In the genomic region with DNA sequence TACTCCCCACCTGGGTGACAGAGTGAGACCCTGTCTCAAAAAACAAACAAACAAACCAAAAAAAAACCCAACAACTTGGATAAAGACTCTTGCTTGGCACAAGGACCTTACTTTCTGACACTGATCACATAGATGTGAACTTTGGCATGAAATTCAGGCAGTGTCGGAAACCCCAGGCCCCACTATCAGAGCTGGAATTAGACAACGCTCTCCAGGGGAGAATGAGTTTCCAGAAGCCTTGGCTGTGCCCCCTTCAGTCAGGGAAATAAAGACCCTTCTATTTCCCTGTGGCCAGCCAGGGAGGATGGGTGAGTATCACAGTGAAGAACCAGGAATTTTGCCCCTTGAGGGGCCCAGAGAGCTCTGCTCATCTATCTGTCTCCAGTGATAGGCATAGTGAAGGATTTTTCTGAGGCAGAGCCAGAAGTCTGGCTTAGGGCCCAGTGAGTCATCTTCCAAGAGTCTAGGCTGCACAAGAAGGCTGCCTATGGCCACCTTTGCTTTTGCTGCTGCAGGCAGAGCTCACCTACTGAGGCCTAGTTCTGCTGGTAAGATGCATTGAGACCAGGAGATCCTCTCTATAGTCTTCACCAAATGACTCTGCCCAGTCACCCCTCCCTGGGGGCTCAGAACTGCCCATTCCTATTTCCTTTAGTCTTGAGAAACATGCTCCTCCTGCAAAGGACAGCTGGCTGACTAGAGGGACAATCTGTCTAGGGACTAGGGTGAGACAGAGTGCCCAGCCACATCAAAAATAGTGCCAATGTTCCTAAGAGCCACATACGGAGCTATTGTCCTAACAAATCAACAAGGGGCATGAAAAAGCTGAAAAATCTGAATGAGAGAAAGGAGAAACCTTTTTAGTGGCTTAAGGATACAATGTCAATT, we compare ENCODE assay signal across 1 cellular context.
TF ChIP-seq lines count a peak whose summit lies in the region.

No MANE protein-coding gene starts in this region.

TF ChIP-seq in GM23338, 12 proteins besides CTCF, POLR2A, EP300 and RAD21 (continued from another document):
- TF ChIP-seq, protein P1, sequence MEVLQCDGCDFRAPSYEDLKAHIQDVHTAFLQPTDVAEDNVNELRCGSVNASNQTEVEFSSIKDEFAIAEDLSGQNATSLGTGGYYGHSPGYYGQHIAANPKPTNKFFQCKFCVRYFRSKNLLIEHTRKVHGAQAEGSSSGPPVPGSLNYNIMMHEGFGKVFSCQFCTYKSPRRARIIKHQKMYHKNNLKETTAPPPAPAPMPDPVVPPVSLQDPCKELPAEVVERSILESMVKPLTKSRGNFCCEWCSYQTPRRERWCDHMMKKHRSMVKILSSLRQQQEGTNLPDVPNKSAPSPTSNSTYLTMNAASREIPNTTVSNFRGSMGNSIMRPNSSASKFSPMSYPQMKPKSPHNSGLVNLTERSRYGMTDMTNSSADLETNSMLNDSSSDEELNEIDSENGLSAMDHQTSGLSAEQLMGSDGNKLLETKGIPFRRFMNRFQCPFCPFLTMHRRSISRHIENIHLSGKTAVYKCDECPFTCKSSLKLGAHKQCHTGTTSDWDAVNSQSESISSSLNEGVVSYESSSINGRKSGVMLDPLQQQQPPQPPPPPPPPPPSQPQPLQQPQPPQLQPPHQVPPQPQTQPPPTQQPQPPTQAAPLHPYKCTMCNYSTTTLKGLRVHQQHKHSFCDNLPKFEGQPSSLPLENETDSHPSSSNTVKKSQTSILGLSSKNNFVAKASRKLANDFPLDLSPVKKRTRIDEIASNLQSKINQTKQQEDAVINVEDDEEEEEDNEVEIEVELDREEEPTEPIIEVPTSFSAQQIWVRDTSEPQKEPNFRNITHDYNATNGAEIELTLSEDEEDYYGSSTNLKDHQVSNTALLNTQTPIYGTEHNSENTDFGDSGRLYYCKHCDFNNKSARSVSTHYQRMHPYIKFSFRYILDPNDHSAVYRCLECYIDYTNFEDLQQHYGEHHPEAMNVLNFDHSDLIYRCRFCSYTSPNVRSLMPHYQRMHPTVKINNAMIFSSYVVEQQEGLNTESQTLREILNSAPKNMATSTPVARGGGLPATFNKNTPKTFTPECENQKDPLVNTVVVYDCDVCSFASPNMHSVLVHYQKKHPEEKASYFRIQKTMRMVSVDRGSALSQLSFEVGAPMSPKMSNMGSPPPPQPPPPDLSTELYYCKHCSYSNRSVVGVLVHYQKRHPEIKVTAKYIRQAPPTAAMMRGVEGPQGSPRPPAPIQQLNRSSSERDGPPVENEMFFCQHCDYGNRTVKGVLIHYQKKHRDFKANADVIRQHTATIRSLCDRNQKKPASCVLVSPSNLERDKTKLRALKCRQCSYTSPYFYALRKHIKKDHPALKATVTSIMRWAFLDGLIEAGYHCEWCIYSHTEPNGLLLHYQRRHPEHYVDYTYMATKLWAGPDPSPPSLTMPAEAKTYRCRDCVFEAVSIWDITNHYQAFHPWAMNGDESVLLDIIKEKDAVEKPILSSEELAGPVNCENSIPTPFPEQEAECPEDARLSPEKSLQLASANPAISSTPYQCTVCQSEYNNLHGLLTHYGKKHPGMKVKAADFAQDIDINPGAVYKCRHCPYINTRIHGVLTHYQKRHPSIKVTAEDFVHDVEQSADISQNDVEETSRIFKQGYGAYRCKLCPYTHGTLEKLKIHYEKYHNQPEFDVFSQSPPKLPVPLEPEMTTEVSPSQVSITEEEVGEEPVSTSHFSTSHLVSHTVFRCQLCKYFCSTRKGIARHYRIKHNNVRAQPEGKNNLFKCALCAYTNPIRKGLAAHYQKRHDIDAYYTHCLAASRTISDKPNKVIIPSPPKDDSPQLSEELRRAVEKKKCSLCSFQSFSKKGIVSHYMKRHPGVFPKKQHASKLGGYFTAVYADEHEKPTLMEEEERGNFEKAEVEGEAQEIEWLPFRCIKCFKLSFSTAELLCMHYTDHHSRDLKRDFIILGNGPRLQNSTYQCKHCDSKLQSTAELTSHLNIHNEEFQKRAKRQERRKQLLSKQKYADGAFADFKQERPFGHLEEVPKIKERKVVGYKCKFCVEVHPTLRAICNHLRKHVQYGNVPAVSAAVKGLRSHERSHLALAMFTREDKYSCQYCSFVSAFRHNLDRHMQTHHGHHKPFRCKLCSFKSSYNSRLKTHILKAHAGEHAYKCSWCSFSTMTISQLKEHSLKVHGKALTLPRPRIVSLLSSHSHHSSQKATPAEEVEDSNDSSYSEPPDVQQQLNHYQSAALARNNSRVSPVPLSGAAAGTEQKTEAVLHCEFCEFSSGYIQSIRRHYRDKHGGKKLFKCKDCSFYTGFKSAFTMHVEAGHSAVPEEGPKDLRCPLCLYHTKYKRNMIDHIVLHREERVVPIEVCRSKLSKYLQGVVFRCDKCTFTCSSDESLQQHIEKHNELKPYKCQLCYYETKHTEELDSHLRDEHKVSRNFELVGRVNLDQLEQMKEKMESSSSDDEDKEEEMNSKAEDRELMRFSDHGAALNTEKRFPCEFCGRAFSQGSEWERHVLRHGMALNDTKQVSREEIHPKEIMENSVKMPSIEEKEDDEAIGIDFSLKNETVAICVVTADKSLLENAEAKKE (CRISPR knock-in tag; IDR thresholded peaks at IDR 0.05) = no peak
- TF ChIP-seq, protein P2, sequence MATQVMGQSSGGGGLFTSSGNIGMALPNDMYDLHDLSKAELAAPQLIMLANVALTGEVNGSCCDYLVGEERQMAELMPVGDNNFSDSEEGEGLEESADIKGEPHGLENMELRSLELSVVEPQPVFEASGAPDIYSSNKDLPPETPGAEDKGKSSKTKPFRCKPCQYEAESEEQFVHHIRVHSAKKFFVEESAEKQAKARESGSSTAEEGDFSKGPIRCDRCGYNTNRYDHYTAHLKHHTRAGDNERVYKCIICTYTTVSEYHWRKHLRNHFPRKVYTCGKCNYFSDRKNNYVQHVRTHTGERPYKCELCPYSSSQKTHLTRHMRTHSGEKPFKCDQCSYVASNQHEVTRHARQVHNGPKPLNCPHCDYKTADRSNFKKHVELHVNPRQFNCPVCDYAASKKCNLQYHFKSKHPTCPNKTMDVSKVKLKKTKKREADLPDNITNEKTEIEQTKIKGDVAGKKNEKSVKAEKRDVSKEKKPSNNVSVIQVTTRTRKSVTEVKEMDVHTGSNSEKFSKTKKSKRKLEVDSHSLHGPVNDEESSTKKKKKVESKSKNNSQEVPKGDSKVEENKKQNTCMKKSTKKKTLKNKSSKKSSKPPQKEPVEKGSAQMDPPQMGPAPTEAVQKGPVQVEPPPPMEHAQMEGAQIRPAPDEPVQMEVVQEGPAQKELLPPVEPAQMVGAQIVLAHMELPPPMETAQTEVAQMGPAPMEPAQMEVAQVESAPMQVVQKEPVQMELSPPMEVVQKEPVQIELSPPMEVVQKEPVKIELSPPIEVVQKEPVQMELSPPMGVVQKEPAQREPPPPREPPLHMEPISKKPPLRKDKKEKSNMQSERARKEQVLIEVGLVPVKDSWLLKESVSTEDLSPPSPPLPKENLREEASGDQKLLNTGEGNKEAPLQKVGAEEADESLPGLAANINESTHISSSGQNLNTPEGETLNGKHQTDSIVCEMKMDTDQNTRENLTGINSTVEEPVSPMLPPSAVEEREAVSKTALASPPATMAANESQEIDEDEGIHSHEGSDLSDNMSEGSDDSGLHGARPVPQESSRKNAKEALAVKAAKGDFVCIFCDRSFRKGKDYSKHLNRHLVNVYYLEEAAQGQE (IDR thresholded peaks at IDR 0.05; ENCODE audit: unreplicated experiment) = no peak
- no peak for TF ChIP-seq STAT1 (IDR thresholded peaks at IDR 0.05; ENCODE audit: unreplicated experiment)
- TF ChIP-seq JUNB (IDR thresholded peaks at IDR 0.05; ENCODE audit: unreplicated experiment) = no peak
- no peak for TF ChIP-seq ZNF114 (CRISPR knock-in tag; IDR thresholded peaks at IDR 0.05)
- no peak for TF ChIP-seq EZH2 (IDR thresholded peaks at IDR 0.05; ENCODE audit: low read depth, unreplicated experiment)
TF ChIP-seq in GM23338: peak in this region for 0.
